ENCODE assay signal across 1 cellular context in genomic region chr1:153741946-153742345, GRCh38.
TF ChIP-seq lines count a peak whose summit lies in the region.

No MANE protein-coding gene starts in this region.

TF ChIP-seq in A549, 52 proteins besides CTCF, POLR2A, EP300 and RAD21 (continued from another document):
- TF ChIP-seq USF2 (IDR thresholded peaks at IDR 0.05) (no peak), MAZ (IDR thresholded peaks at IDR 0.05; ENCODE audit: borderline replicate concordance, low read depth, low read length) (no peak)
